Comparison of ENCODE assay signal across 21 cellular contexts in the genomic region with DNA sequence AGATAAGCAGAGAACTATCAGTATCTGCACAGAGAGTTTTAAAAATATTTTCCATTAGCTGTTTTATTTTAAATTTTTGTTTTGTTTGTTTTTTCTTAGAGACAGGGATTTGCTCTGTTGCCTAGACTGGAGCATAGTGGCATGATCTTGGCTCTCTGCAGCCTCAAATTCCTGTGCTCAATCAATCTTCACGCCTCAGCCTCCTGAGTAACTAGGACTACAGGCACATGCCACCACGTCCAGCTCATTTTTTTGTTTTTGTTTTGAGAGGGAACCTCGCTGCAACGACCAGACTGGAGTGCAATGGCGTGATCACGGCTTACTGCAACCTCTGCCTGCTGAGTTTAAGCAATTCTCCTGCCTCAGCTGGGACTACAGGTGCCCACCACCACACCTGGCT.
DNase-seq lines count a peak whose midpoint lies in the region; ATAC-seq, FAIRE-seq and TF ChIP-seq lines count a peak whose summit lies in the region.
"Had no signal": no experiment of that assay in that cellular context is flagged by ENCODE, and none has a peak within 500 bp of the region (broad histone marks: within the 10 kb centered on the region; RNA-seq: fewer than 3 reads in every experiment).

No MANE protein-coding gene starts in this region.

- no peak for FAIRE-seq in H1 (lab: Jason Lieb, UNC)
- FAIRE-seq: GM12878, GM19239, HepG2 had no signal

- TF ChIP-seq CTCF in H1 (IDR thresholded peaks at IDR 0.05; ENCODE audit: control extremely low read depth in 1 of 3, insufficient read depth in 1 of 3, low read depth in 1 of 3, low read length in 3 of 3): no peak
- TF ChIP-seq CTCF in hepatocyte (IDR thresholded peaks at IDR 0.05; ENCODE audit: poor library complexity): no peak

- no peak overlapping the region for H3K23ac ChIP-seq in H1 (ENCODE audit: insufficient read length)

- H3K9me2 ChIP-seq in hepatocyte (replicated peaks; ENCODE audit: insufficient read depth): no peaks in the 10 kb centered on the region

- TF ChIP-seq POLR2A in H1 (IDR thresholded peaks at IDR 0.05; ENCODE audit: control extremely low read depth in 1 of 2, low read depth in 2 of 2, low read length in 2 of 2): no peak

- no peaks in the 10 kb centered on the region for H3K23me2 ChIP-seq in H1 (ENCODE audit: low read depth, low read length)

- no peak overlapping the region for H3K18ac ChIP-seq in H1 (ENCODE audit: extremely low read depth, low read length)

- H3K14ac ChIP-seq in H1 (ENCODE audit: insufficient read length): no peak overlapping the region

- POLR2A ChIA-PET in H1 (lab: Charles Lee; ENCODE audit: partially characterized antibody): no interaction called here
- POLR2A ChIA-PET in activated CD4-positive, alpha-beta memory T cell treated with anti-CD3 and anti-CD28 coated beads for 36 hours (lab: Charles Lee): no interaction called here

- TF ChIP-seq RAD21 in H1 (IDR thresholded peaks at IDR 0.05 in 1 of 2, conservative IDR thresholded peaks at IDR 0.05 in 1 of 2; ENCODE audit: low read depth in 2 of 2, low read length in 2 of 2): no peak

- no peak overlapping the region for H3K4me3 Mint-ChIP-seq in activated CD4-positive, alpha-beta memory T cell treated with anti-CD3 and anti-CD28 coated beads for 36 hours
- H3K4me3 Mint-ChIP-seq: B cell; CD8-positive, alpha-beta T cell had no signal

- H3K4ac ChIP-seq in H1 (replicated peaks; ENCODE audit: insufficient read length, low read depth, low read length): no peak overlapping the region

- H3K9me3 ChIP-seq in H1 (ENCODE audit: insufficient read depth in 2 of 2, low read depth in 1 of 2, low read length in 1 of 2) (no peaks in the 10 kb centered on the region), hepatocyte (ENCODE audit: low read depth) (no peaks in the 10 kb centered on the region)
- H3K9me3 ChIP-seq: BLaER1 treated with 17β-estradiol and CSF1 and Interleukin-3, amounts not matched to agents 10 nM and 100 nM had no signal

- 0 out of 2 replicates have a peak overlapping the region, but pooled peaks have one; percentile 33 for H2BK12ac ChIP-seq in H1 (ENCODE audit: low read depth, low read length)

- intact Hi-C loops in activated CD4-positive, alpha-beta memory T cell treated with anti-CD3 and anti-CD28 coated beads for 36 hours (cut with micrococcal nuclease): no loop called here
- intact Hi-C loops in head of caudate nucleus (cut with DNase I): no loop called here

- H2AFZ ChIP-seq in H1 (ENCODE audit: low read length) (peak overlapping the region; percentile 68), hepatocyte (no peak overlapping the region)
- H2AFZ ChIP-seq: GM23248 had no signal

- no peak overlapping the region for H3K56ac ChIP-seq in H1 (replicated peaks; ENCODE audit: insufficient read length, low read depth, low read length)

- H2BK20ac ChIP-seq in H1 (ENCODE audit: low read length): no peak overlapping the region

- H3K9me3 Mint-ChIP-seq in activated CD4-positive, alpha-beta memory T cell treated with anti-CD3 and anti-CD28 coated beads for 36 hours: no peaks in the 10 kb centered on the region
- H3K9me3 Mint-ChIP-seq: CD8-positive, alpha-beta T cell had no signal

- peaks cover 2% of the 10 kb centered on the region for H3K27me3 Mint-ChIP-seq in activated CD4-positive, alpha-beta memory T cell treated with anti-CD3 and anti-CD28 coated beads for 36 hours

- H2BK120ac ChIP-seq in H1 (replicated peaks; ENCODE audit: low read depth, low read length): no peak overlapping the region

- no peaks in the 10 kb centered on the region for H3K36me3 Mint-ChIP-seq in activated CD4-positive, alpha-beta memory T cell treated with anti-CD3 and anti-CD28 coated beads for 36 hours
- H3K36me3 Mint-ChIP-seq: CD8-positive, alpha-beta T cell had no signal

- CTCF ChIA-PET in H1 (lab: Charles Lee; ENCODE audit: partially characterized antibody): interaction anchor here (0.8 kb wide), 1 partner anchor 13 kb away, joined by 3 read pairs; no protein-coding TSS in a partner anchor
- CTCF ChIA-PET in activated CD4-positive, alpha-beta memory T cell treated with anti-CD3 and anti-CD28 coated beads for 36 hours (lab: Charles Lee): no interaction called here

- H3K79me2 ChIP-seq in H1 (ENCODE audit: control insufficient read depth in 1 of 2, insufficient read depth in 2 of 2, low read length in 2 of 2) (no peaks in the 10 kb centered on the region), hepatocyte (no peaks in the 10 kb centered on the region)

- no peaks in the 10 kb centered on the region for H4K20me1 ChIP-seq in H1 (replicated peaks in 1 of 2; ENCODE audit: control insufficient read depth in 1 of 2, insufficient read depth in 2 of 2, low read length in 2 of 2)
- H4K20me1 ChIP-seq in hepatocyte (ENCODE audit: insufficient read depth, poor library complexity, severe bottlenecking): no peaks in the 10 kb centered on the region
- H4K20me1 ChIP-seq: BLaER1 treated with 17β-estradiol and CSF1 and Interleukin-3, amounts not matched to agents 10 nM and 100 nM had no signal

- H2BK15ac ChIP-seq in H1 (ENCODE audit: low read length): no peak overlapping the region

- no peak overlapping the region for H3K27ac Mint-ChIP-seq in activated CD4-positive, alpha-beta memory T cell treated with anti-CD3 and anti-CD28 coated beads for 36 hours
- H3K27ac Mint-ChIP-seq: B cell; CD8-positive, alpha-beta T cell had no signal

- DNase-seq in HK-2 (ENCODE audit: unreplicated experiment) (peak; percentile 30), H1 (ENCODE audit: low read depth in 1 of 2, low spot score in 2 of 2) (no peak), kidney tubule cell (ENCODE audit: low spot score) (peak; percentile 83), hepatocyte (ENCODE audit: low spot score) (no peak), head of caudate nucleus (no peak)
- no peak for DNase-seq in activated CD4-positive, alpha-beta memory T cell treated with anti-CD3 and anti-CD28 coated beads for 36 hours
- DNase-seq: 8988T; CD8-positive, alpha-beta T cell; DMS 273 treated with DMSO at 0.1 percent for 48 hours; DMS53; DND-41; EL; GM23248; H7 had no signal

- H4K8ac ChIP-seq in H1 (ENCODE audit: extremely low read depth, insufficient read depth, low read length): no peak overlapping the region

- H3K27me3 ChIP-seq in H1 (replicated peaks in 1 of 4; ENCODE audit: control insufficient read depth in 3 of 4, extremely low read depth in 1 of 4, insufficient read depth in 3 of 4, low read length in 3 of 4): no peaks in the 10 kb centered on the region
- no peaks in the 10 kb centered on the region for H3K27me3 ChIP-seq in hepatocyte
- H3K27me3 ChIP-seq: BLaER1 treated with 17β-estradiol and CSF1 and Interleukin-3, amounts not matched to agents 10 nM and 100 nM had no signal

- no peaks in the 10 kb centered on the region for H3K4me1 Mint-ChIP-seq in activated CD4-positive, alpha-beta memory T cell treated with anti-CD3 and anti-CD28 coated beads for 36 hours (ENCODE audit: low read depth)
- H3K4me1 Mint-ChIP-seq: B cell had no signal

- H3K79me1 ChIP-seq in H1 (ENCODE audit: low read depth, low read length): no peaks in the 10 kb centered on the region

- WGBS in H1 (ENCODE audit: extremely low coverage in 1 of 2, insufficient coverage in 1 of 2, insufficient read length in 1 of 2, insufficient replicate concordance in 2 of 2, low coverage in 1 of 2, low lambda C conversion rate in 2 of 2, missing lambda C conversion rate in 1 of 2), 2 experiments: 98% methylated on average over 6 of the region's 6 CpGs; no CpG with 5 or more reads in 1 of the 2 experiments
- 94% methylated on average over 6 of the region's 6 CpGs for WGBS in hepatocyte (ENCODE audit: low lambda C conversion rate, missing lambda C conversion rate)

- TF ChIP-seq EP300 in H1 (IDR thresholded peaks at IDR 0.05; ENCODE audit: borderline replicate concordance in 1 of 2, low read depth in 2 of 2, low read length in 2 of 2): no peak

- ATAC-seq in GM21367 (IDR thresholded peaks at IDR 0.05; ENCODE audit: unreplicated experiment): no peak
- ATAC-seq: CD8-positive, alpha-beta T cell; GM12878; HCT116; HepG2 had no signal

- no peak overlapping the region for H3K4me3 ChIP-seq in H1 (ENCODE audit: extremely low read depth in 1 of 4, insufficient read depth in 2 of 4, low read depth in 3 of 4, low read length in 4 of 4)
- no peak overlapping the region for H3K4me3 ChIP-seq in hepatocyte
- H3K4me3 ChIP-seq: BLaER1 treated with 17β-estradiol and CSF1 and Interleukin-3, amounts not matched to agents 10 nM and 100 nM; GM12878; GM23248 had no signal

- no peak overlapping the region for H3K9ac ChIP-seq in H1 (replicated peaks in 1 of 4; ENCODE audit: extremely low read depth in 1 of 4, low read depth in 3 of 4, low read length in 3 of 4)
- H3K9ac ChIP-seq: BLaER1 treated with 17β-estradiol and CSF1 and Interleukin-3, amounts not matched to agents 10 nM and 100 nM; GM23248 had no signal

- H3K4me1 ChIP-seq in H1 (replicated peaks in 1 of 4; ENCODE audit: control insufficient read depth in 3 of 4, insufficient read depth in 4 of 4, low read length in 3 of 4): no peaks in the 10 kb centered on the region
- H3K4me1 ChIP-seq in hepatocyte (ENCODE audit: insufficient read depth): no peaks in the 10 kb centered on the region
- H3K4me1 ChIP-seq: BLaER1 treated with 17β-estradiol and CSF1 and Interleukin-3, amounts not matched to agents 10 nM and 100 nM had no signal

- H4K91ac ChIP-seq in H1 (replicated peaks; ENCODE audit: insufficient read length, low read length): no peak overlapping the region

- no peak overlapping the region for H3K27ac ChIP-seq in H1 (ENCODE audit: low read depth, low read length)
- no peak overlapping the region for H3K27ac ChIP-seq in hepatocyte
- H3K27ac ChIP-seq: BLaER1 treated with 17β-estradiol and CSF1 and Interleukin-3, amounts not matched to agents 10 nM and 100 nM; GM23248 had no signal

- H3K36me3 ChIP-seq in H1 (ENCODE audit: control insufficient read depth in 2 of 4, insufficient read depth in 4 of 4, low read length in 3 of 4): no peaks in the 10 kb centered on the region
- no peaks in the 10 kb centered on the region for H3K36me3 ChIP-seq in hepatocyte (replicated peaks; ENCODE audit: insufficient read depth, low read depth)
- H3K36me3 ChIP-seq: BLaER1 treated with 17β-estradiol and CSF1 and Interleukin-3, amounts not matched to agents 10 nM and 100 nM had no signal

- H2AK5ac ChIP-seq in H1 (ENCODE audit: low read depth, low read length): no peak overlapping the region

- no peak overlapping the region for H2BK5ac ChIP-seq in H1 (ENCODE audit: low read depth, low read length)

- no peak overlapping the region for H4K5ac ChIP-seq in H1 (ENCODE audit: insufficient read length, low read depth, low read length)

- H3K4me2 ChIP-seq in H1 (ENCODE audit: insufficient read depth in 1 of 2, low read depth in 2 of 2, low read length in 2 of 2) (no peak overlapping the region), hepatocyte (no peak overlapping the region)
- H3K4me2 ChIP-seq: BLaER1 treated with 17β-estradiol and CSF1 and Interleukin-3, amounts not matched to agents 10 nM and 100 nM had no signal

TF ChIP-seq in H1, 55 proteins besides CTCF, POLR2A, EP300 and RAD21 (continues in another document):
- TF ChIP-seq NANOG (IDR thresholded peaks at IDR 0.05; ENCODE audit: insufficient read depth, low read depth, low read length, poor library complexity, severe bottlenecking): no peak
- TF ChIP-seq, protein P1, sequence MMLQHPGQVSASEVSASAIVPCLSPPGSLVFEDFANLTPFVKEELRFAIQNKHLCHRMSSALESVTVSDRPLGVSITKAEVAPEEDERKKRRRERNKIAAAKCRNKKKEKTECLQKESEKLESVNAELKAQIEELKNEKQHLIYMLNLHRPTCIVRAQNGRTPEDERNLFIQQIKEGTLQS (IDR thresholded peaks at IDR 0.05; ENCODE audit: insufficient read depth, low read depth, low read length): no peak

Comparison
In these comparisons a context has a peak if more than half of its experiments do, and no peak if none do; other contexts are left out.
1. DNase-seq: peak in HK-2 (single experiment) and kidney tubule cell (single experiment); none in H1 (0 of 2), hepatocyte (single experiment), activated CD4-positive, alpha-beta memory T cell treated with anti-CD3 and anti-CD28 coated beads for 36 hours (single experiment) and head of caudate nucleus (0 of 42).